ENCODE assay signal across 18 cellular contexts in genomic region chr6:133945158-133945557, GRCh38. TPM values are rescaled to one million over a fixed set of nuclear protein-coding genes. Genes with fewer than 3 reads are reported as not detected.
A peak's percentile ranks its signal among the peaks of the same experiment; 100 is the strongest.
DNase-seq lines count a peak whose midpoint lies in the region; ATAC-seq and TF ChIP-seq lines count a peak whose summit lies in the region.
"Had no signal": no experiment of that assay in that cellular context is flagged by ENCODE, and none has a peak within 500 bp of the region (broad histone marks: within the 10 kb centered on the region; RNA-seq: fewer than 3 reads in every experiment).

No MANE protein-coding gene starts in this region.

- TF ChIP-seq CTCF in GM12872 (IDR thresholded peaks at IDR 0.05; ENCODE audit: insufficient read depth, low read depth, low read length) = 0 out of 3 replicates have a peak, but pooled peaks have one; percentile 12
- TF ChIP-seq CTCF in choroid plexus epithelial cell (conservative IDR thresholded peaks at IDR 0.05; ENCODE audit: low read depth, low read length) = no peak
- no peak for TF ChIP-seq CTCF in dorsolateral prefrontal cortex (IDR thresholded peaks at IDR 0.05 in 54 of 56, conservative IDR thresholded peaks at IDR 0.05 in 2 of 56; ENCODE audit: low read depth in 1 of 56, partially characterized antibody in 56 of 56)
- TF ChIP-seq CTCF in colonic mucosa (IDR thresholded peaks at IDR 0.05) = no peak
- TF ChIP-seq CTCF in CD14-positive monocyte (IDR thresholded peaks at IDR 0.05) = no peak

- H3K9me3 Mint-ChIP-seq in CD14-positive monocyte = peaks cover 0 to 2% (median 0%) of the 10 kb centered on the region in 7 donors
- H3K9me3 Mint-ChIP-seq: activated naive CD8-positive, alpha-beta T cell treated with anti-CD3 and anti-CD28 coated beads, Interleukin-2, amount 10 ng/mL, durations not matched to agents 7 days and 5 days had no signal

- no peaks in the 10 kb centered on the region for H3K36me3 ChIP-seq in colonic mucosa
- H3K36me3 ChIP-seq: heart left ventricle had no signal

- H3K27me3 ChIP-seq in dorsolateral prefrontal cortex = no peaks in the 10 kb centered on the region
- H3K27me3 ChIP-seq in colonic mucosa = no peaks in the 10 kb centered on the region
- H3K27me3 ChIP-seq: heart left ventricle had no signal

- H3K4me1 ChIP-seq in colonic mucosa = no peaks in the 10 kb centered on the region
- H3K4me1 ChIP-seq: heart left ventricle, parathyroid adenoma had no signal

- H3K4me3 ChIP-seq in choroid plexus epithelial cell (ENCODE audit: low read depth, low read length) = no peak overlapping the region
- H3K4me3 ChIP-seq in dorsolateral prefrontal cortex = no peak overlapping the region
- no peak overlapping the region for H3K4me3 ChIP-seq in colonic mucosa
- H3K4me3 ChIP-seq: heart left ventricle had no signal

- intact Hi-C loops in dorsolateral prefrontal cortex (cut with DNase I) = no loop called here
- intact Hi-C loops in colonic mucosa (cut with DNase I) = no loop called here
- intact Hi-C loops in CD14-positive monocyte (cut with micrococcal nuclease) = no loop called here

- H3K9me3 ChIP-seq in colonic mucosa = no peaks in the 10 kb centered on the region
- H3K9me3 ChIP-seq: heart left ventricle had no signal

- no peaks in the 10 kb centered on the region for H3K4me1 Mint-ChIP-seq in CD14-positive monocyte

- H3K27ac ChIP-seq in dorsolateral prefrontal cortex (no peak overlapping the region), colonic mucosa (no peak overlapping the region)
- H3K27ac ChIP-seq: heart left ventricle, parathyroid adenoma had no signal

- ATAC-seq in HG03039 (IDR thresholded peaks at IDR 0.05; ENCODE audit: unreplicated experiment) = no peak
- ATAC-seq: activated CD4-positive, CD25-positive, alpha-beta regulatory T cell treated with anti-CD3 and anti-CD28 coated beads, Interleukin-2, amount 50 U/mL, for 24 hours; heart left ventricle had no signal

- DNase-seq in A172 (ENCODE audit: low spot score) = peak; percentile 6
- peak; percentile 62 for DNase-seq in NCI-H2171 treated with DMSO at 0.1 percent for 48 hours (lab: John Stamatoyannopoulos, UW)
- peak; percentile 52 for DNase-seq in choroid plexus epithelial cell (ENCODE audit: low read depth)
- DNase-seq in dorsolateral prefrontal cortex = no peak
- DNase-seq in colonic mucosa = no peak
- DNase-seq in CD14-positive monocyte (ENCODE audit: low spot score) = no peak
- DNase-seq: activated naive CD8-positive, alpha-beta T cell treated with anti-CD3 and anti-CD28 coated beads, Interleukin-2, amount 10 ng/mL, durations not matched to agents 7 days and 5 days; cerebellar nuclear complex; DMS79 treated with DMSO at 0.1 percent for 48 hours; heart left ventricle; NCI-H1048; NCI-H446; substantia nigra; T-helper 1 cell had no signal

- H3K27me3 Mint-ChIP-seq in CD14-positive monocyte (ENCODE audit: low read depth in 3 of 3) = peaks cover 5 to 11% (median 10%) of the 10 kb centered on the region in 3 donors

- H3K27ac Mint-ChIP-seq in CD14-positive monocyte = no peak overlapping the region
- H3K27ac Mint-ChIP-seq: activated naive CD8-positive, alpha-beta T cell treated with anti-CD3 and anti-CD28 coated beads, Interleukin-2, amount 10 ng/mL, durations not matched to agents 7 days and 5 days had no signal

- H3K9ac ChIP-seq in colonic mucosa (ENCODE audit: low read depth in 2 of 2, low read length in 2 of 2) = no peak overlapping the region
- H3K9ac ChIP-seq: parathyroid adenoma had no signal

- no peak overlapping the region for H3K4me3 Mint-ChIP-seq in CD14-positive monocyte
- H3K4me3 Mint-ChIP-seq: activated naive CD8-positive, alpha-beta T cell treated with anti-CD3 and anti-CD28 coated beads, Interleukin-2, amount 10 ng/mL, durations not matched to agents 7 days and 5 days had no signal

- no peaks in the 10 kb centered on the region for H3K36me3 Mint-ChIP-seq in CD14-positive monocyte
- H3K36me3 Mint-ChIP-seq: activated naive CD8-positive, alpha-beta T cell treated with anti-CD3 and anti-CD28 coated beads, Interleukin-2, amount 10 ng/mL, durations not matched to agents 7 days and 5 days had no signal

RNA-seq across cellular contexts. Expression of gene TBPL1, which starts 7.9 kb away (rescaled TPM):
- total RNA-seq in A172 (2014; rRNA removed; shearing (Covaris generic)) = 31.1 and 32.3 TPM in 2 replicates
- total RNA-seq in dorsolateral prefrontal cortex (10 to 100 TPM; 23.9 to 70.4 (median 49.9) TPM), colonic mucosa (10 to 100 TPM; 28.1 to 29.0 TPM)
- polyA plus RNA-seq in CD14-positive monocyte = 10 to 100 TPM; 35.5 to 35.6 TPM

RNA-seq across cellular contexts. Expression of gene TCF21, which starts 56.2 kb away (rescaled TPM):
- total RNA-seq in A172 (2014; rRNA removed; shearing (Covaris generic)) = not detected in 2 replicates
- total RNA-seq in dorsolateral prefrontal cortex (under 1 TPM in 1 of 120 experiments, not detected in 119; 0.10 TPM), colonic mucosa (1 to 10 TPM; 4.4 to 5.1 TPM)
- not detected for polyA plus RNA-seq in CD14-positive monocyte
- total RNA-seq: activated naive CD8-positive, alpha-beta T cell treated with anti-CD3 and anti-CD28 coated beads, Interleukin-2, amount 10 ng/mL, durations not matched to agents 7 days and 5 days had no signal

Comparison
In these comparisons a context has a peak if more than half of its experiments do, and no peak if none do; other contexts are left out.
1. DNase-seq: peak in A172 (single experiment), NCI-H2171 treated with DMSO at 0.1 percent for 48 hours (single experiment) and choroid plexus epithelial cell (single experiment); none in dorsolateral prefrontal cortex (0 of 10), colonic mucosa (single experiment) and CD14-positive monocyte (single experiment).